Comparison of ENCODE assay signal across 1 cellular context in the genomic region with DNA sequence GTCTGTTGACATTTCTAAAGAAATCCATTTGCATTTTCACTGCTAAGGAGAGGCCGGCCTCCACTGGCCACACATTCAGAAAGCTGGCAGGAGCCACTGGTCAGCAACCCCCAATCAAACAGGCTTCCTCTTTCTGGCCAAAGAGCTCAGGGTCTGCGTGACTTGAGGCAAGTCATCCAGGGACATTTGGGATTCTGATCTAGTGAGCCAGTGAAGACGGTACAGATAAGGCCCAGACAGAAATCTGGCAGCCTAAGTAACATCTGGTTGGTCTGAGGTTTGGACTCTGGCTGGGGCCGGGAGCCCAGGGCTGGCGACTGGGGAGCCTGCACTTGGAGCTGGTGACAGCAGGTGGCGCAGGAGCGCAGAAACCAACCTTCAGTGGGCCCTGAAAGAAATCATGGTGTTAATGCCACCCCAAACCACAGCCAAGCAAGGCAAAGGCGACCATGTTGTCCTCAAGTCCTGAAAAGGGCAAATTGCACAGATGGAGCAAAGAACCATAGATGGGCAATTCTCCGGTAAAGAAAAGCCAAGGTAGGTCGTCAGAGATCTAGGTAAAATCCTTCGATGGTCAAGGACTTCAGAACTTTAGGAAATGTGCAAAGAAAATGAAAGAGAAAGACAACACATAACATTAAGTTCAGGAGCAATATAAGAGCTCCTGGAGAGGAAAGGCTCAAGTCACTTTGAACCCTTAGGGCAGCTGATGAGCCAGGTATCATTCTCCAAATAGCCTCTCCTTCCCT.
A peak's percentile ranks its signal among the peaks of the same experiment; 100 is the strongest.
TF ChIP-seq lines count a peak whose summit lies in the region.

No MANE protein-coding gene starts in this region.

TF ChIP-seq in GM23338, 12 proteins besides CTCF, POLR2A, EP300 and RAD21:
- 0 out of 2 replicates have a peak, but pooled peaks have one; percentile 75 for TF ChIP-seq ZNF462 (CRISPR knock-in tag; IDR thresholded peaks at IDR 0.05)
- no peak for TF ChIP-seq ETS1 (IDR thresholded peaks at IDR 0.05)
